22 cellular contexts compared by ENCODE assay signal in the genomic region with DNA sequence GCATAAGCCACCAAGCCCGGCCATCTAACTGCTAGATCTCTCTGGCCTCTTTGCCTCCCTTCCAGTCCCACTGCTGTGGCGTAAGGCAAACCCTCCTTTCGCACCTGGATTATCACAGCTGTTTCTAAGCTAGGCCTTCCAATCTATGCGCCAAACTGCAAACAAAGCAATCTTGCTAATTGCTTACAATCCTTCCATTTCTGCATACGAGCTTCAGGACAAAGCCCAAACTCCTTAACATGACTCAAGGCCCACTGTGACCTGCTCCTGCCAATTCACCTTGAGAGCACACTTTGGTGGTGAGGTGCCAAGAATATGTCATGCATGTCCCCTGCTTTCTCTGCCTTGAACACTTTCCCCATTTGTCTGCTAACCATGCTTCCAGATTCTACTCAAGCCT. TPM values are rescaled to one million over a fixed set of nuclear protein-coding genes. Genes with fewer than 3 reads are reported as not detected.
"Had no signal": no experiment of that assay in that cellular context is flagged by ENCODE, and none has a peak within 500 bp of the region (broad histone marks: within the 10 kb centered on the region; RNA-seq: fewer than 3 reads in every experiment).

No MANE protein-coding gene starts in this region.

- H3K27me3 ChIP-seq: foreskin keratinocyte, ovary, stomach, testis had no signal

- DNase-seq: activated CD4-positive, alpha-beta T cell treated with anti-CD3 and anti-CD28 coated beads for 4 hours; activated CD8-positive, alpha-beta memory T cell treated with anti-CD3 and anti-CD28 coated beads, Interleukin-2, amount 50 U/mL, for 4 hours; activated CD8-positive, alpha-beta T cell treated with anti-CD3 and anti-CD28 coated beads, Interleukin-2, amount 10 ng/mL, durations not matched to agents 7 days and 5 days; activated gamma-delta T cell; activated T-cell treated with anti-CD3 and anti-CD28 coated beads, Interleukin-2, amount 50 U/mL, for 72 hours; amniotic stem cell; brain microvascular endothelial cell; cortex of kidney; effector CD8-positive, alpha-beta T cell; foreskin keratinocyte; ovary; stomach; T-helper 2 cell; testis had no signal

- H3K4me1 ChIP-seq: foreskin keratinocyte, testis had no signal

- H3K4me3 ChIP-seq: ovary, stomach, testis had no signal

- H3K27ac Mint-ChIP-seq: activated T-cell treated with anti-CD3 and anti-CD28 coated beads, Interleukin-2, amount 50 U/mL, for 72 hours; mesothelial cell of epicardium; WTC11 had no signal

- H3K9me3 Mint-ChIP-seq: mesothelial cell of epicardium had no signal

- H3K27ac ChIP-seq: brain microvascular endothelial cell, foreskin keratinocyte, ovary, stomach, testis had no signal

- H3K9me3 ChIP-seq: ovary, stomach, testis had no signal

- H3K4me3 Mint-ChIP-seq: activated CD8-positive, alpha-beta T cell treated with anti-CD3 and anti-CD28 coated beads, Interleukin-2, amount 10 ng/mL, durations not matched to agents 7 days and 5 days; activated T-cell treated with anti-CD3 and anti-CD28 coated beads, Interleukin-2, amount 50 U/mL, for 72 hours; mesothelial cell of epicardium; WTC11 had no signal

- ATAC-seq: activated CD8-positive, alpha-beta T cell treated with anti-CD3 and anti-CD28 coated beads, Interleukin-2, amount 10 ng/mL, durations not matched to agents 7 days and 5 days; activated naive CD4-positive, alpha-beta T cell treated with anti-CD3 and anti-CD28 coated beads, Interleukin-2, amount 50 U/mL, for 72 hours; activated T-cell treated with anti-CD3 and anti-CD28 coated beads, Interleukin-2, amount 50 U/mL, for 72 hours; foreskin keratinocyte; sciatic nerve; WTC11 had no signal

- H3K36me3 ChIP-seq: ovary had no signal

RNA-seq across cellular contexts. Expression of a gene that starts 6.0 kb away (rescaled TPM):
- total RNA-seq: activated CD8-positive, alpha-beta T cell treated with anti-CD3 and anti-CD28 coated beads, Interleukin-2, amount 10 ng/mL, durations not matched to agents 7 days and 5 days; foreskin keratinocyte; lower leg skin; mesothelial cell of epicardium; myocyte; ovary; sciatic nerve; stomach; testis; ureter; WTC11 had no signal
- polyA plus RNA-seq: foreskin keratinocyte, neural cell, ovary, stomach had no signal

RNA-seq across cellular contexts. Expression of a gene that starts 53.8 kb away (rescaled TPM):
- total RNA-seq: activated CD8-positive, alpha-beta T cell treated with anti-CD3 and anti-CD28 coated beads, Interleukin-2, amount 10 ng/mL, durations not matched to agents 7 days and 5 days; activated naive CD4-positive, alpha-beta T cell treated with anti-CD3 and anti-CD28 coated beads, Interleukin-2, amount 50 U/mL, for 72 hours; foreskin keratinocyte had no signal
- polyA plus RNA-seq: foreskin keratinocyte, neural cell had no signal
